In the genomic region with DNA sequence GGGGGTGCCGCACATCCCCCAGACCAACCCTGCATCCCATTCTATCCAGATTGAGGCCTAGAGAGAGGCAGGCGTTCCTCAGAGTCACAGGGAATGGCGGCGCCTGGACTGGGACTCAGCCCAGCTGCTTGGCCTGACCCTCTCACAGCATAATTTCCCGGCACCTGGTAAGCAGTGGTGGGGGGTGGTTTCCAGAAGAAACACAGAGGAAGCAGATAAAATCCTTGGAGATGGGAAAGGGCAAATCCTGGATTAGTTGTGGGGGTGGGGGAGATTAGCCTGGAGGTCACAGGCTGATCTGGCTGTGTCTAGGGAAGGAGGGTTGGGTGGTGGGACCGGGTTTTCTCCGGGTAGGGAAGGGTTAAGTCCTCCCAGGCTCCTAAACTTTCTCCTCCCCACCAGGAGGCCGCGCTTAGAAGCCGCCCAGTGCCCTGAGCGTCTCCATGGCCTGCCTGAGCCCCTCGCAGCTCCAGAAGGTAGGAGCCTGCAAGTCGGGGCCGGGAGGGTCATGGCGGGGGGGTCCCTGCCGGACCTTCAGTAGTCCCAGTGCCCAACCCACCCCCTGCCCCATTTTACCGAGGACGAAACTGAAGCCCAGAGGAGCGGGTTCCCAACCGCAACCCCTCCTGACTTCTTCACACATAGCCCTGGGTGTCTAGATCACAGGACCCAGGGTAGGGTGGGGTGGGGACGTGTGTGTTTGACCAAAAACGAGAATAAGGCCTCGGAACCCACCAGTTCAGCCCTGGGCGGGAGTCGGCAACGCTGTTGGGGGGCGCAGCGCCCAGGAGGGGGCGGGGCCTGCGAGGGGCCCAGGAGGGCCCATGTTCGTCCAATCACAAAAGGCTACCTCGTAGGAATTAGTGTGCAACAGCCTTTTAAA, we compare ENCODE assay signal across 7 cellular contexts. TPM values are rescaled to one million over a fixed set of nuclear protein-coding genes. Genes with fewer than 3 reads are reported as not detected.
DNase-seq lines count a peak whose midpoint lies in the region; ATAC-seq and TF ChIP-seq lines count a peak whose summit lies in the region.

No MANE protein-coding gene starts in this region.

- H3K4me3 ChIP-seq in left lung (peak overlapping the region; percentile 37 to 48), testis (peak overlapping the region; percentile 58 to 63)

- 6 to 13% methylated on average over 23 to 32 of the region's 32 CpGs for WGBS in testis, 2 donors

- no peaks in the 10 kb centered on the region for H3K9me3 ChIP-seq in left lung
- H3K9me3 ChIP-seq in testis = no peaks in the 10 kb centered on the region

- ATAC-seq in left lung = peak; percentile 86

- intact Hi-C loops in left lung (cut with DNase I) (no loop called here), testis (cut with DNase I; ENCODE audit: low total_unique reads) (loop anchor here (5.0 kb wide), 1 partner anchor 40 kb away; a partner anchor contains a TSS)

- H3K4me1 ChIP-seq in left lung (peaks cover 19 to 46% of the 10 kb centered on the region in 2 donors), testis (peaks cover 28% of the 10 kb centered on the region)

- TF ChIP-seq POLR2A in testis (IDR thresholded peaks at IDR 0.05) = no peak

- TF ChIP-seq CTCF in left lung (IDR thresholded peaks at IDR 0.05) (no peak), testis (IDR thresholded peaks at IDR 0.05) (no peak)

- H3K27ac ChIP-seq in cingulate gyrus (ENCODE audit: low read depth, low read length) (peak overlapping the region; percentile 84), left lung (peak overlapping the region; percentile 77 to 88), testis (peak overlapping the region; percentile 76 to 94)

- H3K36me3 ChIP-seq in left lung = peaks cover 0 to 13% of the 10 kb centered on the region in 2 donors
- H3K36me3 ChIP-seq in testis (ENCODE audit: low read depth, missing control alignments) = no peaks in the 10 kb centered on the region

- peak; percentile 66 for DNase-seq in NCI-H524 treated with DMSO at 0.1 percent for 48 hours (lab: John Stamatoyannopoulos, UW)
- DNase-seq in left lung = peak in 1 of 2 donors; percentile 80
- peak; percentile 60 for DNase-seq in testis
- no peak for DNase-seq in DMS53 treated with DMSO at 0.1 percent for 48 hours (lab: John Stamatoyannopoulos, UW; ENCODE audit: unreplicated experiment)
- no peak for DNase-seq in GM19238 (ENCODE audit: insufficient read length, low spot score)
- DNase-seq in CD1c-positive myeloid dendritic cell (ENCODE audit: extremely low spot score) = no peak

- no peaks in the 10 kb centered on the region for H3K27me3 ChIP-seq in left lung
- no peaks in the 10 kb centered on the region for H3K27me3 ChIP-seq in testis

RNA-seq across cellular contexts. Expression of a gene that starts 1.3 kb away (rescaled TPM):
- total RNA-seq in left lung (10 to 100 TPM; 32.6 to 49.4 TPM), testis (10 to 100 TPM; 10.9 to 18.5 TPM)
- 15.1 TPM for polyA plus RNA-seq in testis (ENCODE audit: insufficient read depth, low read depth, low replicate concordance)

RNA-seq across cellular contexts. Expression of a gene that starts 25.3 kb away (rescaled TPM):
- total RNA-seq in left lung (10 to 100 TPM; 14.9 to 19.4 TPM), testis (10 to 100 TPM; 26.4 to 29.4 TPM)
- polyA plus RNA-seq in testis (ENCODE audit: insufficient read depth, low read depth, low replicate concordance) = 36.9 TPM

RNA-seq across cellular contexts. Expression of a gene that starts 25.4 kb away (rescaled TPM):
- total RNA-seq in left lung = 10 to 100 TPM; 42.6 to 60.9 TPM
- total RNA-seq in testis = 100 to 1,000 TPM; 165 to 184 TPM
- polyA plus RNA-seq in testis (ENCODE audit: insufficient read depth, low read depth, low replicate concordance) = 241 TPM

RNA-seq across cellular contexts. Expression of a gene that starts 40.2 kb away (rescaled TPM):
- total RNA-seq in left lung (10 to 100 TPM; 61.9 to 70.6 TPM), testis (10 to 100 TPM; 54.3 to 61.3 TPM)
- 30.9 TPM for polyA plus RNA-seq in testis (ENCODE audit: insufficient read depth, low read depth, low replicate concordance)

RNA-seq across cellular contexts. Expression of a gene that starts 40.4 kb away (rescaled TPM):
- total RNA-seq in left lung (1 to 10 TPM; 6.2 to 7.4 TPM), testis (10 to 100 TPM; 14.0 to 18.0 TPM)
- 11.6 TPM for polyA plus RNA-seq in testis (ENCODE audit: insufficient read depth, low read depth, low replicate concordance)

Comparison
In these comparisons a context has a peak if more than half of its experiments do, and no peak if none do; other contexts are left out.
1. DNase-seq: peak in NCI-H524 treated with DMSO at 0.1 percent for 48 hours (single experiment) and testis (single experiment); none in DMS53 treated with DMSO at 0.1 percent for 48 hours (single experiment), GM19238 (single experiment) and CD1c-positive myeloid dendritic cell (single experiment).
2. Peak in every context shown above with its lines, with median percentiles within 50 percentile points of each other: H3K27ac ChIP-seq.